In the genomic region with DNA sequence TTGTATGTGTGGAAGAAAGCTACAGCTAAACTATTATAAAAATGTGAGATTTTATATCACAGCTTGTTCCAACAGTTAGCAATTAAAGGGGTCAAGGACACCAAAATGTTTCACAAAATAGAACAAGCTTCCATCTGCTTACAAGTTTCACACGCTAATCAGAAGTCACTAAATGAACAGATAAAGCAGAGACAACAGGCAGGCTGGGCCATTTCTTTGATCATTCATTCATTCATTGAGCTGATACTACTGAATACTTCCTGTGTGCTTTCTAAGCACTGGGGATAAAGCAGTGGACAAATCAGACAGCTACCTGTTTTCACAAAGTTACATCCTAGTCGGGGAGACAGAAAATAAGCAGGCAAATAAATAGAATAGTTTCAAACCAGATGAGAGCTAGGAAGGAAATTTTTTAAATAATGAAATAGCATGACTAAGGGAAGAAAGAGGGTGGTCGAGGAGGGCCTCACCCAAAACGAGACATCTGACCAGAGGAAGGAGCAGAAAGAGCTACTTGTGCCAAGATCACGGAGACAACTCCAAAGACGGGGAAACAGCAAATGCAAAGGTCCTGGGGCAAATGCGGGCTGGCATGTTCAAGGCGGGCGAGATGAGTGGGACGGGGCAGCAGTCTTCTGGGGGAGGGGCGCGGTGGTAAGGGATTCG, we compare ENCODE assay signal across 1 cellular context.
TF ChIP-seq lines count a peak whose summit lies in the region.

No MANE protein-coding gene starts in this region.

TF ChIP-seq in K562, 482 proteins besides CTCF, POLR2A, EP300 and RAD21 (continued from another document):
- TF ChIP-seq, protein P1, sequence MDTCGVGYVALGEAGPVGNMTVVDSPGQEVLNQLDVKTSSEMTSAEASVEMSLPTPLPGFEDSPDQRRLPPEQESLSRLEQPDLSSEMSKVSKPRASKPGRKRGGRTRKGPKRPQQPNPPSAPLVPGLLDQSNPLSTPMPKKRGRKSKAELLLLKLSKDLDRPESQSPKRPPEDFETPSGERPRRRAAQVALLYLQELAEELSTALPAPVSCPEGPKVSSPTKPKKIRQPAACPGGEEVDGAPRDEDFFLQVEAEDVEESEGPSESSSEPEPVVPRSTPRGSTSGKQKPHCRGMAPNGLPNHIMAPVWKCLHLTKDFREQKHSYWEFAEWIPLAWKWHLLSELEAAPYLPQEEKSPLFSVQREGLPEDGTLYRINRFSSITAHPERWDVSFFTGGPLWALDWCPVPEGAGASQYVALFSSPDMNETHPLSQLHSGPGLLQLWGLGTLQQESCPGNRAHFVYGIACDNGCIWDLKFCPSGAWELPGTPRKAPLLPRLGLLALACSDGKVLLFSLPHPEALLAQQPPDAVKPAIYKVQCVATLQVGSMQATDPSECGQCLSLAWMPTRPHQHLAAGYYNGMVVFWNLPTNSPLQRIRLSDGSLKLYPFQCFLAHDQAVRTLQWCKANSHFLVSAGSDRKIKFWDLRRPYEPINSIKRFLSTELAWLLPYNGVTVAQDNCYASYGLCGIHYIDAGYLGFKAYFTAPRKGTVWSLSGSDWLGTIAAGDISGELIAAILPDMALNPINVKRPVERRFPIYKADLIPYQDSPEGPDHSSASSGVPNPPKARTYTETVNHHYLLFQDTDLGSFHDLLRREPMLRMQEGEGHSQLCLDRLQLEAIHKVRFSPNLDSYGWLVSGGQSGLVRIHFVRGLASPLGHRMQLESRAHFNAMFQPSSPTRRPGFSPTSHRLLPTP (IDR thresholded peaks at IDR 0.05; ENCODE audit: borderline replicate concordance, extremely low read depth, insufficient read length), result no peak
- TF ChIP-seq DMBX1 (CRISPR knock-in tag; IDR thresholded peaks at IDR 0.05; ENCODE audit: borderline replicate concordance) (no peak), ZNF766 (CRISPR knock-in tag; conservative IDR thresholded peaks at IDR 0.05) (no peak), ZNF24 (IDR thresholded peaks at IDR 0.05) (peak; percentile 76)
TF ChIP-seq in K562: peak in this region for 1.
